Comparison of ENCODE assay signal across 1 cellular context in genomic region chr11:70707821-70708220, GRCh38.
TF ChIP-seq lines count a peak whose summit lies in the region.

No MANE protein-coding gene starts in this region.

TF ChIP-seq in HepG2, 621 proteins besides CTCF, POLR2A, EP300 and RAD21 (continued from another document):
- TF ChIP-seq MAX (IDR thresholded peaks at IDR 0.05) (0 out of 2 replicates have a peak, but pooled peaks have one; percentile 23), ZNF577 (CRISPR knock-in tag; IDR thresholded peaks at IDR 0.05; ENCODE audit: borderline replicate concordance, low read depth) (no peak), HNF4A (CRISPR knock-in tag; IDR thresholded peaks at IDR 0.05) (0 out of 2 replicates have a peak, but pooled peaks have one; percentile 7), LBX2 (CRISPR knock-in tag; IDR thresholded peaks at IDR 0.05; ENCODE audit: borderline replicate concordance) (no peak), ZNF746 (CRISPR knock-in tag; IDR thresholded peaks at IDR 0.05) (no peak), ETV5 (CRISPR knock-in tag; IDR thresholded peaks at IDR 0.05; ENCODE audit: borderline replicate concordance) (no peak), ZKSCAN1 (IDR thresholded peaks at IDR 0.05; ENCODE audit: low read length) (no peak), SNAPC2 (CRISPR knock-in tag; IDR thresholded peaks at IDR 0.05) (no peak), ZHX1 (CRISPR knock-in tag; IDR thresholded peaks at IDR 0.05; ENCODE audit: low read depth) (no peak), TEAD2 (CRISPR knock-in tag; IDR thresholded peaks at IDR 0.05) (no peak), ZBTB33 (CRISPR knock-in tag; IDR thresholded peaks at IDR 0.05) (no peak), ZNF687 (CRISPR knock-in tag; IDR thresholded peaks at IDR 0.05) (peak; percentile 47)
